9 cellular contexts compared by ENCODE assay signal in genomic region chr13:107867701-107868661, GRCh38.
A peak's percentile ranks its signal among the peaks of the same experiment; 100 is the strongest.
DNase-seq lines count a peak whose midpoint lies in the region; ATAC-seq, FAIRE-seq and TF ChIP-seq lines count a peak whose summit lies in the region.
"Had no signal": no experiment of that assay in that cellular context is flagged by ENCODE, and none has a peak within 500 bp of the region (broad histone marks: within the 10 kb centered on the region; RNA-seq: fewer than 3 reads in every experiment).

No MANE protein-coding gene starts in this region.

- 1% methylated on average over 65 to 79 of the region's 81 CpGs for WGBS in GM23248 (ENCODE audit: low coverage in 1 of 2, low lambda C conversion rate in 2 of 2, missing lambda C conversion rate in 2 of 2), 2 experiments

- peak overlapping the region; percentile 74 for H3K27ac ChIP-seq in GM23248
- H3K27ac ChIP-seq in PC-3 (ENCODE audit: low read length), result no peak overlapping the region
- peak overlapping the region in 58 of 59 donors; percentile 6 to 89 (median 76) for H3K27ac ChIP-seq in dorsolateral prefrontal cortex

- POLR2A ChIA-PET in PC-3 (lab: Charles Lee; ENCODE audit: unreplicated experiment), result no interaction called here

- DNase-seq in 8988T (peak; percentile 84), GM23248 (peak; percentile 84), PC-3 (peak; percentile 61), dorsolateral prefrontal cortex (peak; percentile 31 to 75 (median 69)), mucosa of gallbladder (ENCODE audit: low spot score) (peak; percentile 36), urothelium cell line (ENCODE audit: low spot score) (peak; percentile 69), SIG-M5 treated with dmso at 0.1 percent for 504 hours (lab: John Stamatoyannopoulos, UW; ENCODE audit: unreplicated experiment) (no peak)

- H3K4me1 ChIP-seq in GM23248 (ENCODE audit: insufficient read depth) (peaks cover 19% of the 10 kb centered on the region), PC-3 (ENCODE audit: insufficient read depth, low read length) (peaks cover 17% of the 10 kb centered on the region; the same call in 1 of the 2 replicates)

- H3F3A ChIP-seq in GM23248 (ENCODE audit: insufficient read depth) (no peaks in the 10 kb centered on the region), PC-3 (ENCODE audit: low read length, unreplicated experiment) (no peaks in the 10 kb centered on the region)

- H3K27me3 ChIP-seq in GM23248 (replicated peaks; ENCODE audit: insufficient read depth) (no peaks in the 10 kb centered on the region), PC-3 (ENCODE audit: low read length) (no peaks in the 10 kb centered on the region), dorsolateral prefrontal cortex (peaks cover 0 to 26% (median 0%) of the 10 kb centered on the region in 45 donors)

- peaks cover 29% of the 10 kb centered on the region for H3K79me2 ChIP-seq in GM23248 (ENCODE audit: insufficient read depth)
- peaks cover 23% of the 10 kb centered on the region for H3K79me2 ChIP-seq in PC-3 (ENCODE audit: low read length)

- H2AFZ ChIP-seq in GM23248 (peak overlapping the region; percentile 96), PC-3 (ENCODE audit: low read length) (peak overlapping the region; percentile 94)

- no peaks in the 10 kb centered on the region for H3K9me2 ChIP-seq in GM23248 (ENCODE audit: insufficient read depth)
- H3K9me2 ChIP-seq in PC-3 (replicated peaks; ENCODE audit: low read length), result no peaks in the 10 kb centered on the region

- TSS peak; percentile 23 for BruUV-seq in PC-3 (replicated peaks; lab: Mats Ljungman, UMichigan)

- CTCF ChIA-PET in PC-3 (lab: Charles Lee), result no interaction called here

- peak; percentile 84 for TF ChIP-seq CTCF in PC-3 (conservative IDR thresholded peaks at IDR 0.05; ENCODE audit: low read depth, low read length)
- TF ChIP-seq CTCF in dorsolateral prefrontal cortex (IDR thresholded peaks at IDR 0.05 in 54 of 56, conservative IDR thresholded peaks at IDR 0.05 in 2 of 56; ENCODE audit: low read depth in 1 of 56, partially characterized antibody in 56 of 56), result peak in 52 of 56 donors; percentile 22 to 65 (median 49)

- H3K4me2 ChIP-seq in GM23248 (ENCODE audit: unreplicated experiment), result peak overlapping the region; percentile 87
- peak overlapping the region; percentile 99 for H3K4me2 ChIP-seq in PC-3 (ENCODE audit: low read length)

- ATAC-seq in PC-3 (peak; percentile 52), GM18498 (IDR thresholded peaks at IDR 0.05; ENCODE audit: unreplicated experiment) (no peak)
- ATAC-seq: GM12878 had no signal

- peak overlapping the region; percentile 83 for H3K9ac ChIP-seq in GM23248
- peak overlapping the region; percentile 63 for H3K9ac ChIP-seq in PC-3 (ENCODE audit: low read length)

- FAIRE-seq in urothelium cell line (lab: Jason Lieb, UNC), result no peak
- FAIRE-seq: GM12878 had no signal

- H3K36me3 ChIP-seq in GM23248 (ENCODE audit: low read depth) (no peaks in the 10 kb centered on the region), PC-3 (ENCODE audit: low read depth, low read length) (no peaks in the 10 kb centered on the region)

- intact Hi-C loops in PC-3 (cut with micrococcal nuclease), result loop anchor here (2.0 to 10.0 kb wide), 5 partner anchors 126 to 657 kb away; partner anchors contain the start of genes ABHD13 and LIG4
- intact Hi-C loops in dorsolateral prefrontal cortex (cut with DNase I), result loop anchor here (2.0 to 5.0 kb wide), 3 partner anchors 496 to 661 kb away; no protein-coding TSS in a partner anchor

- H3K9me3 ChIP-seq in GM23248 (ENCODE audit: low read depth) (no peaks in the 10 kb centered on the region), PC-3 (ENCODE audit: low read length) (no peaks in the 10 kb centered on the region)

- H3K4me3 ChIP-seq in GM23248, result peak overlapping the region; percentile 98
- peak overlapping the region; percentile 97 for H3K4me3 ChIP-seq in PC-3 (ENCODE audit: low read length)
- peak overlapping the region; percentile 34 to 84 (median 71) for H3K4me3 ChIP-seq in dorsolateral prefrontal cortex
- H3K4me3 ChIP-seq: GM12878 had no signal

- peaks cover 10% of the 10 kb centered on the region; the same call in 1 of the 2 replicates for H4K20me1 ChIP-seq in GM23248 (ENCODE audit: insufficient read depth)
- H4K20me1 ChIP-seq in PC-3 (ENCODE audit: low read length), result peaks cover 3% of the 10 kb centered on the region; the same call in 1 of the 2 replicates

- in situ Hi-C loops in GM23248 (cut with MboI), result loop anchor here (5.0 to 25.0 kb wide), 2 partner anchors 206 to 496 kb away; no protein-coding TSS in a partner anchor
